In genomic region chr9:16825971-16826370, GRCh38 we compare ENCODE assay signal across 14 cellular contexts. TPM values are rescaled to one million over a fixed set of nuclear protein-coding genes. Genes with fewer than 3 reads are reported as not detected.
DNase-seq lines count a peak whose midpoint lies in the region; ATAC-seq and TF ChIP-seq lines count a peak whose summit lies in the region.
"Had no signal": no experiment of that assay in that cellular context is flagged by ENCODE, and none has a peak within 500 bp of the region (broad histone marks: within the 10 kb centered on the region; RNA-seq: fewer than 3 reads in every experiment).

No MANE protein-coding gene starts in this region.

- ATAC-seq in HG03439 (IDR thresholded peaks at IDR 0.05; ENCODE audit: unreplicated experiment) (no peak), aorta (ENCODE audit: low FRiP score) (no peak)
- ATAC-seq: left lung, T-cell had no signal

- H3K9me3 ChIP-seq in aorta (ENCODE audit: control insufficient read depth, low read length), result no peaks in the 10 kb centered on the region
- H3K9me3 ChIP-seq: left lung, tibial nerve had no signal

- peaks cover 59% of the 10 kb centered on the region for H3K27me3 Mint-ChIP-seq in brain

- H3K4me3 ChIP-seq in aorta (ENCODE audit: low read length in 2 of 2), result no peak overlapping the region
- H3K4me3 ChIP-seq: left lung, tibial nerve had no signal

- no peaks in the 10 kb centered on the region for H3K36me3 Mint-ChIP-seq in brain
- H3K36me3 Mint-ChIP-seq: T-cell had no signal

- peak; percentile 34 for DNase-seq in A172 (ENCODE audit: low spot score)
- peak; percentile 73 for DNase-seq in HS-27A (ENCODE audit: low read depth)
- DNase-seq in left kidney (ENCODE audit: low read depth, low spot score), result peak; percentile 24
- DNase-seq in NCI-H2171 treated with DMSO at 0.1 percent for 48 hours (lab: John Stamatoyannopoulos, UW), result no peak
- no peak for DNase-seq in NCI-H1092 (lab: John Stamatoyannopoulos, UW)
- no peak for DNase-seq in aorta
- DNase-seq: anterior cingulate cortex, left lung, NCI-H1092 treated with DMSO at 0.1 percent for 48 hours, NCI-H774, T-cell had no signal

- intact Hi-C loops in aorta (cut with DNase I), result no loop called here

- no peak for TF ChIP-seq CTCF in brain (conservative IDR thresholded peaks at IDR 0.05)

- H3K27ac Mint-ChIP-seq in brain, result peak overlapping the region in 3 of 5 experiments; percentile 49 to 94 (median 69)
- H3K27ac Mint-ChIP-seq: T-cell had no signal

- H3K4me1 ChIP-seq in aorta (ENCODE audit: control insufficient read depth in 1 of 2, insufficient read depth in 2 of 2, low read length in 2 of 2), result no peaks in the 10 kb centered on the region
- H3K4me1 ChIP-seq: left lung had no signal

- H3K9me3 Mint-ChIP-seq in brain, result no peaks in the 10 kb centered on the region

- WGBS in aorta, 2 donors, result 82 to 83% methylated on average over 3 of the region's 3 CpGs

- H3K4me3 Mint-ChIP-seq in brain, result peak overlapping the region in 3 of 5 experiments; percentile 3 to 59 (median 45)
- H3K4me3 Mint-ChIP-seq: T-cell had no signal

- peaks cover 59% of the 10 kb centered on the region for H3K4me1 Mint-ChIP-seq in brain
- H3K4me1 Mint-ChIP-seq: T-cell had no signal

- no peaks in the 10 kb centered on the region for H3K36me3 ChIP-seq in aorta (ENCODE audit: control insufficient read depth in 1 of 2, insufficient read depth in 2 of 2, low read length in 1 of 2)
- H3K36me3 ChIP-seq: left lung, tibial nerve had no signal

- no peaks in the 10 kb centered on the region for H3K27me3 ChIP-seq in aorta (ENCODE audit: control insufficient read depth in 1 of 2, insufficient read depth in 2 of 2, low read length in 1 of 2)
- H3K27me3 ChIP-seq: tibial nerve had no signal

- H3K27ac ChIP-seq in aorta (ENCODE audit: low read depth in 1 of 2, low read length in 2 of 2), result no peak overlapping the region
- H3K27ac ChIP-seq: tibial nerve had no signal

RNA-seq across cellular contexts. Expression of gene BNC2, which starts 44.5 kb away (rescaled TPM):
- 9.9 and 10.9 TPM in 2 replicates for total RNA-seq in A172 (2014; rRNA removed; shearing (Covaris generic))
- polyA plus RNA-seq in brain (ENCODE audit: insufficient read depth, low read depth, low replicate concordance), result 0.41 TPM
- total RNA-seq in aorta, result 10 to 100 TPM; 22.0 to 69.0 TPM
- polyA plus RNA-seq in aorta, result under 1 TPM; 0.36 to 0.88 TPM

Comparison
In these comparisons a context has a peak if more than half of its experiments do, and no peak if none do; other contexts are left out.
1. DNase-seq: peak in A172 (single experiment), HS-27A (single experiment) and left kidney (single experiment); none in NCI-H2171 treated with DMSO at 0.1 percent for 48 hours (single experiment), NCI-H1092 (single experiment) and aorta (0 of 2).